ENCODE assay signal across 8 cellular contexts in the genomic region with DNA sequence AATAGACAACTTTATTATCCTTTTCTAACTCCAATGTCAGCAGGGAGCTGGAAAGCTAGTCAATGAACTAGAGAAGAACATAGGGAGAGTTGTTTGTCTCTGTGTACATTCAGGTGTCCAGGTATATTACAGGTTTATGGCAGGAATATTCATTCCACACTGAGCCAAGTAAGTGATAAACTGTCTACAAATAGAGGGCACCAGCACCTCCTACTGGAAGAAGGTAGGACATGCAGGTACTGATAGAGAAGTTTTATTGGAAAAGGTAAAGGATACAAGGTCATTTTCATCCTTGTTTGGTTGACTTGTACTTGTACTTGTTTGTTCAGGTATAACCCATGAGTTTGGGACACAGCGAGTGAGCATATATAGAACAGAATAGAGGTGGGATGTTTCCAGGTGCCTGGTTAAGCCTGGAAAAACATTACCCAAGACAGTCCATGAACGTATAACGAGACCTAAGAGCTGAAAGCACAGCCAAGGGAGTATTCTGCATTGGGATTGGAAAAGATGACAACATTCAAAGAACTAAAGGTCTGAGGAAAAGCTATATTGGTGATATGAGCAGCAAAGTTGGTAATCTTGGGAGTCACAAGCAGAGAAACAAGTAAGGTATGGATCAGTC.
DNase-seq lines count a peak whose midpoint lies in the region; ATAC-seq, FAIRE-seq and TF ChIP-seq lines count a peak whose summit lies in the region.

No MANE protein-coding gene starts in this region.

- H3K27me3 ChIP-seq in Panc1 (ENCODE audit: control insufficient read depth, insufficient read depth, low read length) (no peaks in the 10 kb centered on the region), tibial artery (no peaks in the 10 kb centered on the region)

- H3K9me3 ChIP-seq in Panc1 (ENCODE audit: control insufficient read depth, insufficient read depth, low read depth, low read length) (no peaks in the 10 kb centered on the region), tibial artery (no peaks in the 10 kb centered on the region)

- H3K4me1 ChIP-seq in Panc1 (ENCODE audit: control insufficient read depth, insufficient read depth, low read length) (no peaks in the 10 kb centered on the region), tibial artery (peaks cover 3 to 16% (median 11%) of the 10 kb centered on the region in 4 donors)

- in situ Hi-C loops in Panc1 (cut with HindIII; ENCODE audit: low pct_unique_long_range_greater_than_20kb, low sequenced_read_pairs), result no loop called here

- no peak overlapping the region for H3K27ac ChIP-seq in C4-2B
- no peak overlapping the region for H3K27ac ChIP-seq in Panc1 (ENCODE audit: low read length)
- H3K27ac ChIP-seq in tibial artery, result no peak overlapping the region

- FAIRE-seq in GM12892 (lab: Jason Lieb, UNC) (peak; percentile 74), frontal cortex (lab: Jason Lieb, UNC) (no peak)

- intact Hi-C loops in Panc1 (cut with micrococcal nuclease; ENCODE audit: unreplicated experiment) (no loop called here), tibial artery (cut with DNase I; ENCODE audit: low total_unique reads) (loop anchor here (5.0 to 10.0 kb wide), 2 partner anchors 57 to 199 kb away; no protein-coding TSS in a partner anchor)

- ATAC-seq in Panc1 (no peak), HG03025 (IDR thresholded peaks at IDR 0.05; ENCODE audit: low FRiP score, unreplicated experiment) (no peak), HG03354 (IDR thresholded peaks at IDR 0.05; ENCODE audit: poor library complexity, severe bottlenecking, unreplicated experiment) (no peak)

- TF ChIP-seq CTCF in C4-2B (conservative IDR thresholded peaks at IDR 0.05) (peak; percentile 91), Panc1 (IDR thresholded peaks at IDR 0.05) (peak; percentile 71), fibroblast of pulmonary artery (IDR thresholded peaks at IDR 0.05; ENCODE audit: low read length, missing control alignments) (peak; percentile 89), tibial artery (IDR thresholded peaks at IDR 0.05) (peak; percentile 61 to 66)

- DNase-seq in GM12892 (ENCODE audit: insufficient read length) (peak; percentile 12), Panc1 (ENCODE audit: low read depth, low spot score) (no peak), fibroblast of pulmonary artery (ENCODE audit: low read depth) (peak; percentile 64), tibial artery (no peak), frontal cortex (ENCODE audit: low spot score in 2 of 2) (no peak)

- H3K4me3 ChIP-seq in Panc1 (ENCODE audit: low read depth in 2 of 2, low read length in 2 of 2), result no peak overlapping the region
- H3K4me3 ChIP-seq in fibroblast of pulmonary artery (replicated peaks; ENCODE audit: low read depth, low read length), result no peak overlapping the region
- H3K4me3 ChIP-seq in tibial artery, result no peak overlapping the region

- POLR2A ChIA-PET in Panc1 (lab: Charles Lee), result no interaction called here

- CTCF ChIA-PET in Panc1 (lab: Charles Lee), result interaction anchor here (0.6 kb wide), 2 partner anchors 31 to 212 kb away, joined by 3 to 5 read pairs; no protein-coding TSS in a partner anchor

- H3K36me3 ChIP-seq in Panc1 (ENCODE audit: control insufficient read depth, insufficient read depth, low read length) (no peaks in the 10 kb centered on the region), tibial artery (no peaks in the 10 kb centered on the region)

- TF ChIP-seq POLR2A in GM12892 (IDR thresholded peaks at IDR 0.05; ENCODE audit: low read depth, low read length), result no peak

- BruUV-seq in Panc1 (replicated peaks; lab: Mats Ljungman, UMichigan), result no TSS peak

Comparison
In these comparisons a context has a peak if more than half of its experiments do, and no peak if none do; other contexts are left out.
1. DNase-seq: peak in GM12892 (single experiment) and fibroblast of pulmonary artery (single experiment); none in Panc1 (single experiment), tibial artery (0 of 2) and frontal cortex (0 of 2).
2. Peak in every context shown above with its lines, with median percentiles within 50 percentile points of each other: CTCF ChIP-seq.